In the genomic region with DNA sequence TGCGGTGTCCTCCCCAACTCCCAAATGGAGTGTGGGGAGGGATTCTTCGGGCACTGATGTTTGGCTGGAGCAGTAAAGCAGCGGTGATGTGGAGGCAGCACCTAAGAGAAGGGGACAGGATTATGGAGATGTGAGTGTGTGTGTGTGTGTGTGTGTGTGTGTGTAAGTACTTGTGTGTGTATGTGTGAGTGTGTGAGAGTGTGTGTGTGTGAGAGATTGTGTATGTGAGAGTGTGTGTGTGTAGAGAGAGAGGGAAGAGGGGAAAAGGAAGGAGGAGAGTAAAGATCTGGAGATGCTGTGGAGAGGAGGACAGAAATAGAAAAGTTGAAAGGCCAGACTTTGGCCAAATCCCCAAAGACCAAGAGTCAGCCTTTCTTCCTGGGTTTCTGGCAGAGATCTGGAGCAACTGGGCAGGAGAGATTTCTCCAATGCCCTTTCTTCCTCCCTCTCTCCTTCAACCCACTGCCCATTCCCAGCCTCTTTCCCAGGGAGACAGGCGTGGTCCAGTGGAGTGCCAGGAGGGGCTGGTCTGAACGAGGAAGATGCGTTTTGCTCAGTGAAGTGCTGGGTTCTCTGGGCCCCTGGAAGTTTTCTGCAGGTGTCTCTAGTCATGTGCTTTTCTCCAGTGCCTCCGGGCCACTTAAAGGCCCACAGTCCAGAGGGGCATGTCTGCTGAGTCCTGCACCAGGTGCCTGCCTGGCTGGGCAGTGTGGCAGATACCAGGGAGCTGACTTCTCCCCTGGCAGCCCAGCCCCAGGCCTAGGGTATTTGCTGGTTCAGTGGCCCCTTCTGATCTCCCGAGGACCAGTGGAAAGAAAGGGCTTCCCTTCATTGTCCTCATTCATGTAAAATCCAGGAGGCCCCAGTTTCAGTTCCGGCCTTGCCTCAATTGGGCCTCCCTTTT, we compare ENCODE assay signal across 10 cellular contexts.
A peak's percentile ranks its signal among the peaks of the same experiment; 100 is the strongest.
DNase-seq lines count a peak whose midpoint lies in the region; TF ChIP-seq lines count a peak whose summit lies in the region.
"Had no signal": no experiment of that assay in that cellular context is flagged by ENCODE, and none has a peak within 500 bp of the region (broad histone marks: within the 10 kb centered on the region; RNA-seq: fewer than 3 reads in every experiment).

No MANE protein-coding gene starts in this region.

- H3F3A ChIP-seq in Loucy (ENCODE audit: low read depth), result 0 out of 2 replicates have a peak, but pooled peaks cover 2% of the 10 kb centered on the region

- peaks cover 0 to 2% (median 0%) of the 10 kb centered on the region in 3 donors for H3K27me3 Mint-ChIP-seq in CD14-positive monocyte (ENCODE audit: low read depth in 3 of 3)
- peaks cover 6% of the 10 kb centered on the region for H3K27me3 Mint-ChIP-seq in endothelial cell (ENCODE audit: unreplicated experiment)

- H3K9me3 ChIP-seq in Loucy (ENCODE audit: insufficient read depth, low read depth, low read length), result no peaks in the 10 kb centered on the region
- H3K9me3 ChIP-seq in osteoblast (ENCODE audit: low read depth, low read length), result no peaks in the 10 kb centered on the region

- peaks cover 100% of the 10 kb centered on the region for H3K79me2 ChIP-seq in Loucy (ENCODE audit: insufficient read depth, low read length)
- peaks cover 99% of the 10 kb centered on the region for H3K79me2 ChIP-seq in osteoblast (ENCODE audit: insufficient read depth, low read length)

- H2AFZ ChIP-seq in Loucy (ENCODE audit: low read length), result no peak overlapping the region
- H2AFZ ChIP-seq in osteoblast (ENCODE audit: low read length), result no peak overlapping the region

- no peaks in the 10 kb centered on the region; the same call in 1 of the 2 replicates for H3K36me3 ChIP-seq in Loucy (ENCODE audit: insufficient read depth, low read length)
- H3K36me3 ChIP-seq in osteoblast (ENCODE audit: insufficient read depth, low read length), result peaks cover 3% of the 10 kb centered on the region

- no peaks in the 10 kb centered on the region for H3K27me3 ChIP-seq in Loucy (ENCODE audit: insufficient read depth, low read length, poor library complexity, severe bottlenecking)
- no peaks in the 10 kb centered on the region for H3K27me3 ChIP-seq in osteoblast (ENCODE audit: insufficient read depth, low read length)

- H3K27ac ChIP-seq in osteoblast (ENCODE audit: low read depth, low read length), result peak overlapping the region; percentile 73

- intact Hi-C loops in CD14-positive monocyte (cut with micrococcal nuclease), result no loop called here

- TF ChIP-seq CTCF in CD14-positive monocyte (IDR thresholded peaks at IDR 0.05), result no peak
- TF ChIP-seq CTCF in Loucy (conservative IDR thresholded peaks at IDR 0.05; ENCODE audit: low read length), result no peak
- TF ChIP-seq CTCF in endothelial cell (IDR thresholded peaks at IDR 0.05; ENCODE audit: unreplicated experiment), result no peak
- no peak for TF ChIP-seq CTCF in osteoblast (IDR thresholded peaks at IDR 0.05; ENCODE audit: extremely low read depth, low read depth, low read length)

- H4K20me1 ChIP-seq in Loucy (ENCODE audit: insufficient read depth, low read length, poor library complexity, severe bottlenecking), result peaks cover 18% of the 10 kb centered on the region
- peaks cover 57% of the 10 kb centered on the region for H4K20me1 ChIP-seq in osteoblast (ENCODE audit: insufficient read depth, low read length)

- H3K4me1 Mint-ChIP-seq in CD14-positive monocyte (peaks cover 86% of the 10 kb centered on the region), endothelial cell (ENCODE audit: unreplicated experiment) (peaks cover 72% of the 10 kb centered on the region)

- H3K4me2 ChIP-seq in Loucy (ENCODE audit: low read depth, low read length, poor library complexity, severe bottlenecking) (no peak overlapping the region), osteoblast (ENCODE audit: insufficient read depth, low read length) (peak overlapping the region; percentile 52)

- H3K4me3 ChIP-seq in Loucy (ENCODE audit: low read length, poor library complexity, severe bottlenecking) (no peak overlapping the region), osteoblast (ENCODE audit: insufficient read depth, low read length) (no peak overlapping the region)

- no peaks in the 10 kb centered on the region for H3K9me3 Mint-ChIP-seq in CD14-positive monocyte
- no peaks in the 10 kb centered on the region for H3K9me3 Mint-ChIP-seq in endothelial cell (ENCODE audit: unreplicated experiment)
- H3K9me3 Mint-ChIP-seq: natural killer cell had no signal

- peak overlapping the region; percentile 93 to 96 (median 94) for H3K27ac Mint-ChIP-seq in CD14-positive monocyte
- peak overlapping the region; percentile 89 for H3K27ac Mint-ChIP-seq in endothelial cell (ENCODE audit: unreplicated experiment)

- peak overlapping the region; percentile 27 to 86 for H3K4me3 Mint-ChIP-seq in CD14-positive monocyte
- peak overlapping the region; percentile 42 for H3K4me3 Mint-ChIP-seq in endothelial cell (ENCODE audit: unreplicated experiment)
- H3K4me3 Mint-ChIP-seq: natural killer cell had no signal

- peak overlapping the region; percentile 25 for H3K9ac ChIP-seq in Loucy (ENCODE audit: low read depth, low read length, poor library complexity, severe bottlenecking)

- H3K36me3 Mint-ChIP-seq in CD14-positive monocyte (peaks cover 16 to 21% of the 10 kb centered on the region in 2 donors), endothelial cell (ENCODE audit: low read depth, unreplicated experiment) (peaks cover 13% of the 10 kb centered on the region)
- H3K36me3 Mint-ChIP-seq: natural killer cell had no signal

- no peaks in the 10 kb centered on the region for H3K9me2 ChIP-seq in Loucy (replicated peaks; ENCODE audit: low read depth, low read length)

- peaks cover 27% of the 10 kb centered on the region for H3K4me1 ChIP-seq in Loucy (ENCODE audit: insufficient read depth, low read length, poor library complexity, severe bottlenecking)
- H3K4me1 ChIP-seq in osteoblast (ENCODE audit: insufficient read depth, low read length), result peaks cover 52% of the 10 kb centered on the region

- DNase-seq in CD14-positive monocyte (ENCODE audit: low spot score) (no peak), endothelial cell (ENCODE audit: low spot score) (no peak), osteoblast (ENCODE audit: insufficient read length, low spot score, missing footprints) (peak; percentile 71), mucosa of gallbladder (ENCODE audit: low spot score) (no peak), GDM1 (lab: John Stamatoyannopoulos, UW) (no peak), 8988T (no peak), HT-29 (ENCODE audit: low spot score) (no peak)
- DNase-seq: natural killer cell, NCI-H774 had no signal
